Comparison of ENCODE assay signal across 16 cellular contexts in the genomic region with DNA sequence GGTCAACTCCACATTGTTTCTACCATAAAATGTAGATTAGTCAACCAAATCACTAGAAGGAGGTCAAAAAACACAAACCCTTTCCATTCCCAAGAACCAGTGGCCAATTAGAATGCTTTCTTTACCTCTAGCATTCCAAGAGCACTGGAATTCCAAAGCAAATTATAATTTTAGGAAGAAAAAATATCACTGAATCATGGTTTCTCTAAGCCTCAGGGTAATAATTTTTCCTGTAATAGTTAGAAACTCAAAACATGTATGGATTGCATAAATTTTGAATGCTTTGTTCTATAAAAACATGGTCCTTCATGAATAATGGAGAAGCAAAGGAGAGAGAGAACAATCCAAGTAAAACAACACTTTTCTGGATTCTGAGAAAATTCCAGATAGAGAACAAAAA.
"Had no signal": no experiment of that assay in that cellular context is flagged by ENCODE, and none has a peak within 500 bp of the region (broad histone marks: within the 10 kb centered on the region; RNA-seq: fewer than 3 reads in every experiment).

No MANE protein-coding gene starts in this region.

- H3K9me3 ChIP-seq: gastrocnemius medialis, left ventricle myocardium inferior, ovary, testis, upper lobe of right lung had no signal

- H3K9me3 Mint-ChIP-seq: effector memory CD8-positive, alpha-beta T cell; memory B cell; neural crest cell had no signal

- H3K27ac Mint-ChIP-seq: memory B cell had no signal

- H3K27me3 ChIP-seq: brain microvascular endothelial cell, gastrocnemius medialis, ovary, testis, upper lobe of right lung had no signal

- H3K4me3 Mint-ChIP-seq: effector memory CD8-positive, alpha-beta T cell; memory B cell; neural crest cell had no signal

- H3K4me1 ChIP-seq: gastrocnemius medialis, left ventricle myocardium inferior, testis, upper lobe of right lung had no signal

- H3K4me1 Mint-ChIP-seq: memory B cell had no signal

- H3K4me3 ChIP-seq: gastrocnemius medialis, left ventricle myocardium inferior, ovary, testis, upper lobe of right lung had no signal

- H3K36me3 ChIP-seq: brain microvascular endothelial cell, gastrocnemius medialis, left ventricle myocardium inferior, ovary, upper lobe of right lung had no signal

- H3K36me3 Mint-ChIP-seq: memory B cell had no signal

- ATAC-seq: effector memory CD8-positive, alpha-beta T cell; gastrocnemius medialis; upper lobe of right lung had no signal

- H3K27ac ChIP-seq: brain microvascular endothelial cell, epithelial cell of prostate, gastrocnemius medialis, left ventricle myocardium inferior, ovary, testis, upper lobe of right lung had no signal

- DNase-seq: activated CD8-positive, alpha-beta memory T cell treated with anti-CD3 and anti-CD28 coated beads, Interleukin-2, amount 50 U/mL, for 4 hours; activated effector memory CD4-positive, alpha-beta T cell treated with anti-CD3 and anti-CD28 coated beads, Interleukin-2, amount 50 U/mL, for 16 hours; amygdala; brain microvascular endothelial cell; effector memory CD8-positive, alpha-beta T cell; gastrocnemius medialis; left ventricle myocardium inferior; ovary; SIG-M5; stimulated activated CD4-positive, alpha-beta T cell treated with anti-CD3 and anti-CD28 coated beads, Interleukin-12 subunit alpha, Interleukin-12 subunit beta, amount 100 ng/mL, for 4 hours; stimulated activated naive CD4-positive, alpha-beta T cell; testis; upper lobe of right lung had no signal
